Comparison of ENCODE assay signal across 25 cellular contexts in genomic region chr10:44071479-44071878, GRCh38.
DNase-seq lines count a peak whose midpoint lies in the region; ATAC-seq, FAIRE-seq and TF ChIP-seq lines count a peak whose summit lies in the region.
"Had no signal": no experiment of that assay in that cellular context is flagged by ENCODE, and none has a peak within 500 bp of the region (broad histone marks: within the 10 kb centered on the region; RNA-seq: fewer than 3 reads in every experiment).

No MANE protein-coding gene starts in this region.

- H3K27ac Mint-ChIP-seq in MCF 10A (ENCODE audit: low read depth, unreplicated experiment): no peak overlapping the region
- no peak overlapping the region for H3K27ac Mint-ChIP-seq in astrocyte (ENCODE audit: unreplicated experiment)
- H3K27ac Mint-ChIP-seq: activated CD8-positive, alpha-beta T cell treated with anti-CD3 and anti-CD28 coated beads, Interleukin-2, amount 10 ng/mL, durations not matched to agents 7 days and 5 days; activated naive CD8-positive, alpha-beta T cell treated with anti-CD3 and anti-CD28 coated beads, Interleukin-2, amount 50 U/mL, for 24 hours; activated T-helper 1 cell treated with anti-CD3 and anti-CD28 coated beads, Interleukin-12 subunit alpha, Interleukin-12 subunit beta, Interleukin-2, Interleukin-4 antibody, amounts not matched to agents 30 ng/mL and 10 ng/mL and 1 ng/mL, durations not matched to agents 14 hours and 24 hours and 36 hours; CD8-positive, alpha-beta memory T cell; immature natural killer cell; naive thymus-derived CD4-positive, alpha-beta T cell; stimulated activated effector memory CD8-positive, alpha-beta T cell treated with anti-CD3 and anti-CD28 coated beads, Interleukin-12 subunit alpha, Interleukin-12 subunit beta, amount 100 ng/mL, for 72 hours; T-helper 17 cell; WTC11 had no signal

- TF ChIP-seq CTCF in MCF 10A (IDR thresholded peaks at IDR 0.05; ENCODE audit: unreplicated experiment): no peak
- no peak for TF ChIP-seq CTCF in breast epithelium (IDR thresholded peaks at IDR 0.05)
- no peak for TF ChIP-seq CTCF in astrocyte (IDR thresholded peaks at IDR 0.05; ENCODE audit: insufficient read depth, low read depth, low read length)
- TF ChIP-seq CTCF in foreskin fibroblast (IDR thresholded peaks at IDR 0.05; ENCODE audit: low read depth, low read length): no peak

- CTCF ChIA-PET in MCF 10A (lab: Yijun Ruan, JAX): interaction anchor here (0.7 kb wide), 1 partner anchor 823 kb away, joined by 4 read pairs; no protein-coding TSS in a partner anchor

- no peak overlapping the region for H3K4me3 ChIP-seq in breast epithelium
- H3K4me3 ChIP-seq in astrocyte (ENCODE audit: insufficient read depth, low read depth, low read length): no peak overlapping the region
- H3K4me3 ChIP-seq in foreskin fibroblast (ENCODE audit: low read depth in 1 of 2, low read length in 2 of 2): no peak overlapping the region
- H3K4me3 ChIP-seq: K562, lung, SJCRH30, thyroid gland had no signal

- no peaks in the 10 kb centered on the region for H3K4me1 Mint-ChIP-seq in MCF 10A (ENCODE audit: insufficient read depth, unreplicated experiment)
- H3K4me1 Mint-ChIP-seq in astrocyte (ENCODE audit: low read depth, unreplicated experiment): no peaks in the 10 kb centered on the region
- H3K4me1 Mint-ChIP-seq: activated naive CD8-positive, alpha-beta T cell treated with anti-CD3 and anti-CD28 coated beads, Interleukin-2, amount 50 U/mL, for 24 hours; CD8-positive, alpha-beta memory T cell; immature natural killer cell; stimulated activated effector memory CD8-positive, alpha-beta T cell treated with anti-CD3 and anti-CD28 coated beads, Interleukin-12 subunit alpha, Interleukin-12 subunit beta, amount 100 ng/mL, for 72 hours; WTC11 had no signal

- no TSS peak for BruUV-seq in MCF 10A (replicated peaks; lab: Mats Ljungman, UMichigan)

- H3K27me3 ChIP-seq in breast epithelium: no peaks in the 10 kb centered on the region
- H3K27me3 ChIP-seq in astrocyte (ENCODE audit: insufficient read depth, low read length): no peaks in the 10 kb centered on the region
- H3K27me3 ChIP-seq: SJCRH30, thyroid gland had no signal

- intact Hi-C loops in MCF 10A (cut with micrococcal nuclease) (no loop called here), breast epithelium (cut with DNase I; ENCODE audit: low total_unique reads) (no loop called here)

- H3K9me3 Mint-ChIP-seq in MCF 10A (ENCODE audit: unreplicated experiment) (no peaks in the 10 kb centered on the region), astrocyte (ENCODE audit: unreplicated experiment) (peaks cover 4% of the 10 kb centered on the region)
- H3K9me3 Mint-ChIP-seq: activated T-helper 1 cell treated with anti-CD3 and anti-CD28 coated beads, Interleukin-12 subunit alpha, Interleukin-12 subunit beta, Interleukin-2, Interleukin-4 antibody, amounts not matched to agents 30 ng/mL and 10 ng/mL and 1 ng/mL, durations not matched to agents 14 hours and 24 hours and 36 hours; stimulated activated effector memory CD8-positive, alpha-beta T cell treated with anti-CD3 and anti-CD28 coated beads, Interleukin-12 subunit alpha, Interleukin-12 subunit beta, amount 100 ng/mL, for 72 hours had no signal

- H3K27ac ChIP-seq in breast epithelium (no peak overlapping the region), astrocyte (ENCODE audit: low read depth, low read length) (no peak overlapping the region)
- H3K27ac ChIP-seq: 22Rv1, SJCRH30, thyroid gland had no signal

- H3K9me3 ChIP-seq in breast epithelium (no peaks in the 10 kb centered on the region), astrocyte (ENCODE audit: insufficient read depth, low read depth, low read length) (no peaks in the 10 kb centered on the region)
- H3K9me3 ChIP-seq: SJCRH30, thyroid gland had no signal

- no peak overlapping the region for H3K9ac ChIP-seq in astrocyte (ENCODE audit: low read length)

- no peak overlapping the region for H2AFZ ChIP-seq in astrocyte (ENCODE audit: low read depth, low read length)

- no peak for ATAC-seq in GM21447 (IDR thresholded peaks at IDR 0.05; ENCODE audit: unreplicated experiment)
- ATAC-seq: activated CD8-positive, alpha-beta T cell treated with anti-CD3 and anti-CD28 coated beads, Interleukin-2, amount 10 ng/mL, durations not matched to agents 7 days and 5 days; activated naive CD8-positive, alpha-beta T cell treated with anti-CD3 and anti-CD28 coated beads, Interleukin-2, amount 50 U/mL, for 24 hours; K562; naive thymus-derived CD4-positive, alpha-beta T cell; PC-3; stimulated activated effector memory CD8-positive, alpha-beta T cell treated with anti-CD3 and anti-CD28 coated beads, Interleukin-12 subunit alpha, Interleukin-12 subunit beta, amount 100 ng/mL, for 72 hours; T-helper 17 cell; WTC11 had no signal

- H3K27me3 Mint-ChIP-seq in MCF 10A (ENCODE audit: insufficient read depth, unreplicated experiment) (no peaks in the 10 kb centered on the region), astrocyte (ENCODE audit: low read depth, unreplicated experiment) (peaks cover 3% of the 10 kb centered on the region)

- POLR2A ChIA-PET in MCF 10A (lab: Yijun Ruan, JAX): no interaction called here

- DNase-seq in MCF 10A (ENCODE audit: unreplicated experiment): peak; percentile 4
- no peak for DNase-seq in breast epithelium (ENCODE audit: low spot score in 2 of 2)
- DNase-seq in astrocyte (ENCODE audit: low read depth): peak; percentile 75
- peak; percentile 26 to 33 for DNase-seq in foreskin fibroblast
- DNase-seq in cerebellar cortex (ENCODE audit: low spot score): no peak
- no peak for DNase-seq in G401 (ENCODE audit: low spot score)
- no peak for DNase-seq in NCI-H510A treated with DMSO at 0.1 percent for 48 hours (lab: John Stamatoyannopoulos, UW)
- DNase-seq: activated CD8-positive, alpha-beta T cell treated with anti-CD3 and anti-CD28 coated beads, Interleukin-2, amount 10 ng/mL, durations not matched to agents 7 days and 5 days; activated naive CD8-positive, alpha-beta T cell treated with anti-CD3 and anti-CD28 coated beads, Interleukin-2, amount 50 U/mL, for 24 hours; CD8-positive, alpha-beta memory T cell; DMS79 treated with DMSO at 0.1 percent for 48 hours; immature natural killer cell; naive thymus-derived CD4-positive, alpha-beta T cell; NCI-H1105 treated with DMSO at 0.1 percent for 48 hours; PC-3; SJCRH30; T-helper 17 cell; thyroid gland had no signal

- no peak overlapping the region for H3K4me2 ChIP-seq in astrocyte (ENCODE audit: low read length)

- H3K4me1 ChIP-seq in breast epithelium: no peaks in the 10 kb centered on the region
- H3K4me1 ChIP-seq in astrocyte (ENCODE audit: insufficient read depth, low read length): no peaks in the 10 kb centered on the region
- H3K4me1 ChIP-seq: SJCRH30, thyroid gland had no signal

- H4K20me1 ChIP-seq in astrocyte (ENCODE audit: insufficient read depth, low read length): no peaks in the 10 kb centered on the region

- no peak overlapping the region for H3K4me3 Mint-ChIP-seq in MCF 10A (ENCODE audit: unreplicated experiment)
- H3K4me3 Mint-ChIP-seq in astrocyte (ENCODE audit: unreplicated experiment): no peak overlapping the region
- H3K4me3 Mint-ChIP-seq: activated CD8-positive, alpha-beta T cell treated with anti-CD3 and anti-CD28 coated beads, Interleukin-2, amount 10 ng/mL, durations not matched to agents 7 days and 5 days; activated naive CD8-positive, alpha-beta T cell treated with anti-CD3 and anti-CD28 coated beads, Interleukin-2, amount 50 U/mL, for 24 hours; activated T-helper 1 cell treated with anti-CD3 and anti-CD28 coated beads, Interleukin-12 subunit alpha, Interleukin-12 subunit beta, Interleukin-2, Interleukin-4 antibody, amounts not matched to agents 30 ng/mL and 10 ng/mL and 1 ng/mL, durations not matched to agents 14 hours and 24 hours and 36 hours; CD8-positive, alpha-beta memory T cell; immature natural killer cell; naive thymus-derived CD4-positive, alpha-beta T cell; stimulated activated effector memory CD8-positive, alpha-beta T cell treated with anti-CD3 and anti-CD28 coated beads, Interleukin-12 subunit alpha, Interleukin-12 subunit beta, amount 100 ng/mL, for 72 hours; T-helper 17 cell; WTC11 had no signal

- in situ Hi-C loops in G401 (cut with HindIII; ENCODE audit: low sequenced_read_pairs): no loop called here

- FAIRE-seq in astrocyte (lab: Jason Lieb, UNC): peak; percentile 81
- FAIRE-seq: K562 had no signal

- no peaks in the 10 kb centered on the region for H3K36me3 ChIP-seq in breast epithelium
- no peaks in the 10 kb centered on the region for H3K36me3 ChIP-seq in astrocyte (ENCODE audit: insufficient read depth, low read length)
- H3K36me3 ChIP-seq: SJCRH30, thyroid gland had no signal

- TF ChIP-seq POLR2A in breast epithelium (IDR thresholded peaks at IDR 0.05): no peak

- H3K36me3 Mint-ChIP-seq in MCF 10A (ENCODE audit: insufficient read depth, unreplicated experiment) (no peaks in the 10 kb centered on the region), astrocyte (ENCODE audit: low read depth, unreplicated experiment) (no peaks in the 10 kb centered on the region)
- H3K36me3 Mint-ChIP-seq: CD8-positive, alpha-beta memory T cell; immature natural killer cell; naive thymus-derived CD4-positive, alpha-beta T cell; stimulated activated effector memory CD8-positive, alpha-beta T cell treated with anti-CD3 and anti-CD28 coated beads, Interleukin-12 subunit alpha, Interleukin-12 subunit beta, amount 100 ng/mL, for 72 hours; WTC11 had no signal

- H3K79me2 ChIP-seq in astrocyte (ENCODE audit: insufficient read depth, low read length): no peaks in the 10 kb centered on the region

Comparison
In these comparisons a context has a peak if more than half of its experiments do, and no peak if none do; other contexts are left out.
1. DNase-seq: peak in MCF 10A (single experiment), astrocyte (single experiment) and foreskin fibroblast (2 of 2); none in breast epithelium (0 of 2), cerebellar cortex (single experiment), G401 (single experiment) and NCI-H510A treated with DMSO at 0.1 percent for 48 hours (single experiment).